In the genomic region with DNA sequence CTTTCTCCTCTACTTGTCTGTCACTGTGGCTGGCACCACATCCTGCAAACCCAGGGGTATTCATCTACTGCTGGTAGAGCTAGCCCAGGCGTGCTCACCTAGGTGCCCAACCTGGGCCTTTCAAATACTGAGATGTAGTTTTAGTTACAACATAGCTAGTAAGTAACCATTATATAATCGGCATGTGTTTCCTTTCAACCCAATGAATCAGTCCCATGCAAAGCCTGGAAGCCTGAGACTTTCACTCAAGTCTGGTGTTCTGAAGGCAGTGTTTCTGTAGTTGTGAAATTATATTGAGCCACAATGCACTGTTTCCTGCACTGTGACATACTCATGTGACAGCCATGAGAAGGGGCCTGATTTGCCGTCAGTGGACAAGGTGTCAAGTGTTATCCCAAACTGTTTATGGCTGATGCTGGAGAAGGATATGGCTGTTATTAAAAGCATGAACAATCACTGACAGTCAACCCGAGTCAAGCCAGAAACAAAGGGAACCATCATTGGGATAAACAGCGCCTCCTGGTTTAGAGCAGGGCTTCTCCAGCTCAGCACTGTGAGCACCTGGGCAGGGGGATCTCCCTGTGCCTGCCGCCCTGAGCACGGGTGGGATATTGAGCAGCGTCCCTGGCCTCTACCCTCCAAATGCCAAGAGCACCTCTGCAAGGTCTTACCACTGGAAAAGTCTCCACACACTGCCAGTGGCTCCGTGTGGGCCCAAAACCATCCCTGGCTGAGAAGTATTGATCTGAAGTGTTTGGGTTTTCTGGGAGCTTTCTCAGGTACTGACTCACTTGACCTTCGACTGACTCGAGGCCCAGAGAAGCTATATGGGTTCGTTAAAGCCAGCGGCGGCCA, we compare ENCODE assay signal across 8 cellular contexts. TPM values are rescaled to one million over a fixed set of nuclear protein-coding genes. Genes with fewer than 3 reads are reported as not detected.
DNase-seq lines count a peak whose midpoint lies in the region; ATAC-seq, FAIRE-seq and TF ChIP-seq lines count a peak whose summit lies in the region.

No MANE protein-coding gene starts in this region.

- peak overlapping the region in 2 of 4 experiments; percentile 89 to 92; a peak in 5 of 7 replicates for H3K9ac ChIP-seq in H1 (replicated peaks in 1 of 4; ENCODE audit: extremely low read depth in 1 of 4, low read depth in 3 of 4, low read length in 3 of 4)

- no peaks in the 10 kb centered on the region for H3K27me3 Mint-ChIP-seq in natural killer cell treated with Interleukin-12 subunit alpha and Interleukin-12 subunit beta and Interleukin-15 and Interleukin-18, amount 100 ng/mL, for 72 hours

- H3K4me2 ChIP-seq in H1 (ENCODE audit: insufficient read depth in 1 of 2, low read depth in 2 of 2, low read length in 2 of 2) = peak overlapping the region; percentile 68 to 71

- H3K79me2 ChIP-seq in H1 (ENCODE audit: control insufficient read depth in 1 of 2, insufficient read depth in 2 of 2, low read length in 2 of 2) = peaks cover 39 to 66% of the 10 kb centered on the region in 2 experiments

- no peak overlapping the region for H2BK120ac ChIP-seq in H1 (replicated peaks; ENCODE audit: low read depth, low read length)

- no peak overlapping the region for H3K56ac ChIP-seq in H1 (replicated peaks; ENCODE audit: insufficient read length, low read depth, low read length)

- no peak overlapping the region for H3K14ac ChIP-seq in H1 (ENCODE audit: insufficient read length)

- TF ChIP-seq CTCF in AG04450 (IDR thresholded peaks at IDR 0.05; ENCODE audit: low read depth, low read length) = peak; percentile 50
- TF ChIP-seq CTCF in GM12864 (IDR thresholded peaks at IDR 0.05; ENCODE audit: low read depth, low read length, missing control alignments) = peak; percentile 49
- peak; percentile 33 to 51 (median 40) for TF ChIP-seq CTCF in H1 (IDR thresholded peaks at IDR 0.05; ENCODE audit: control extremely low read depth in 1 of 3, insufficient read depth in 1 of 3, low read depth in 1 of 3, low read length in 3 of 3)

- H3K23ac ChIP-seq in H1 (ENCODE audit: insufficient read length) = peak overlapping the region; percentile 77

- TF ChIP-seq POLR2A in H1 (IDR thresholded peaks at IDR 0.05; ENCODE audit: control extremely low read depth in 1 of 2, low read depth in 2 of 2, low read length in 2 of 2) = peak; percentile 49 to 66; a peak in 2 of 3 replicates

- no peak overlapping the region for H2BK5ac ChIP-seq in H1 (ENCODE audit: low read depth, low read length)

- H3K27me3 ChIP-seq in AG04450 (ENCODE audit: control insufficient read depth, insufficient read depth, low read length) = no peaks in the 10 kb centered on the region
- H3K27me3 ChIP-seq in SJSA1 (replicated peaks) = no peaks in the 10 kb centered on the region
- no peaks in the 10 kb centered on the region for H3K27me3 ChIP-seq in H1 (replicated peaks in 1 of 4; ENCODE audit: control insufficient read depth in 3 of 4, extremely low read depth in 1 of 4, insufficient read depth in 3 of 4, low read length in 3 of 4)

- H2BK12ac ChIP-seq in H1 (ENCODE audit: low read depth, low read length) = no peak overlapping the region

- peak overlapping the region; percentile 90 for H3K4me3 Mint-ChIP-seq in natural killer cell treated with Interleukin-12 subunit alpha and Interleukin-12 subunit beta and Interleukin-15 and Interleukin-18, amount 100 ng/mL, for 72 hours

- WGBS in H1 (ENCODE audit: extremely low coverage in 1 of 2, insufficient coverage in 1 of 2, insufficient read length in 1 of 2, insufficient replicate concordance in 2 of 2, low coverage in 1 of 2, low lambda C conversion rate in 2 of 2, missing lambda C conversion rate in 1 of 2), 2 experiments = 34% methylated on average over 14 of the region's 14 CpGs; no CpG with 5 or more reads in 1 of the 2 experiments

- no peak overlapping the region for H2BK20ac ChIP-seq in H1 (ENCODE audit: low read length)

- H3K79me1 ChIP-seq in H1 (ENCODE audit: low read depth, low read length) = peaks cover 17% of the 10 kb centered on the region

- H4K91ac ChIP-seq in H1 (replicated peaks; ENCODE audit: insufficient read length, low read length) = no peak overlapping the region

- H3K9me3 ChIP-seq in AG04450 (ENCODE audit: control insufficient read depth, insufficient read depth, low read length) (no peaks in the 10 kb centered on the region), SJSA1 (replicated peaks) (peaks cover 7% of the 10 kb centered on the region; the same call in 1 of the 2 replicates), H1 (ENCODE audit: insufficient read depth in 2 of 2, low read depth in 1 of 2, low read length in 1 of 2) (no peaks in the 10 kb centered on the region)

- peak overlapping the region; percentile 41; the same call in 1 of the 2 replicates for H4K8ac ChIP-seq in H1 (ENCODE audit: extremely low read depth, insufficient read depth, low read length)

- H3K4ac ChIP-seq in H1 (replicated peaks; ENCODE audit: insufficient read length, low read depth, low read length) = no peak overlapping the region

- CTCF ChIA-PET in AG04450 (lab: Charles Lee) (interaction anchor here (1.8 kb wide), 1 partner anchor 131 kb away, joined by 18 read pairs; no protein-coding TSS in a partner anchor), H1 (lab: Charles Lee; ENCODE audit: partially characterized antibody) (interaction anchor here (0.6 to 2.1 kb wide), 17 partner anchors 12 to 391 kb away, joined by 3 to 11 read pairs (median 3); partner anchors contain the start of gene ADRM1)

- H4K20me1 ChIP-seq in H1 (replicated peaks in 1 of 2; ENCODE audit: control insufficient read depth in 1 of 2, insufficient read depth in 2 of 2, low read length in 2 of 2) = peaks cover 38 to 54% of the 10 kb centered on the region in 2 experiments

- no peak overlapping the region for H4K5ac ChIP-seq in H1 (ENCODE audit: insufficient read length, low read depth, low read length)

- H3K23me2 ChIP-seq in H1 (ENCODE audit: low read depth, low read length) = peaks cover 3% of the 10 kb centered on the region; the same call in 1 of the 2 replicates

- no peak overlapping the region for H3K18ac ChIP-seq in H1 (ENCODE audit: extremely low read depth, low read length)

- no peak; a peak in 3 of 4 replicates for TF ChIP-seq RAD21 in H1 (IDR thresholded peaks at IDR 0.05 in 1 of 2, conservative IDR thresholded peaks at IDR 0.05 in 1 of 2; ENCODE audit: low read depth in 2 of 2, low read length in 2 of 2)

- no peak for ATAC-seq in natural killer cell treated with Interleukin-12 subunit alpha and Interleukin-12 subunit beta and Interleukin-15 and Interleukin-18, amount 100 ng/mL, for 72 hours
- no peak for ATAC-seq in HG03097 (IDR thresholded peaks at IDR 0.05; ENCODE audit: low FRiP score, unreplicated experiment)

- POLR2A ChIA-PET in AG04450 (lab: Yijun Ruan, JAX) = interaction anchor here (1.4 to 1.9 kb wide), 2 partner anchors 20 to 131 kb away, joined by 4 to 8 read pairs; partner anchors contain the start of gene LSM14B
- POLR2A ChIA-PET in H1 (lab: Charles Lee; ENCODE audit: partially characterized antibody) = interaction anchor here (0.8 to 5.6 kb wide), 15 partner anchors 9 to 135 kb away, joined by 3 to 62 read pairs (median 5); partner anchors contain the start of genes LSM14B and MTG2

- H3K9me3 Mint-ChIP-seq in natural killer cell treated with Interleukin-12 subunit alpha and Interleukin-12 subunit beta and Interleukin-15 and Interleukin-18, amount 100 ng/mL, for 72 hours = no peaks in the 10 kb centered on the region

- no peak overlapping the region for H2AK5ac ChIP-seq in H1 (ENCODE audit: low read depth, low read length)

- peaks cover 45 to 47% of the 10 kb centered on the region in 2 donors for H3K4me1 Mint-ChIP-seq in natural killer cell treated with Interleukin-12 subunit alpha and Interleukin-12 subunit beta and Interleukin-15 and Interleukin-18, amount 100 ng/mL, for 72 hours (ENCODE audit: low read depth in 2 of 2)

- TF ChIP-seq EP300 in H1 (IDR thresholded peaks at IDR 0.05; ENCODE audit: borderline replicate concordance in 1 of 2, low read depth in 2 of 2, low read length in 2 of 2) = no peak

- H3K27ac Mint-ChIP-seq in natural killer cell treated with Interleukin-12 subunit alpha and Interleukin-12 subunit beta and Interleukin-15 and Interleukin-18, amount 100 ng/mL, for 72 hours = peak overlapping the region; percentile 85 to 90

- H2BK15ac ChIP-seq in H1 (ENCODE audit: low read length) = no peak overlapping the region

- H3K36me3 ChIP-seq in SJSA1 (peaks cover 83% of the 10 kb centered on the region), H1 (ENCODE audit: control insufficient read depth in 2 of 4, insufficient read depth in 4 of 4, low read length in 3 of 4) (peaks cover 26 to 47% (median 36%) of the 10 kb centered on the region in 4 experiments)

- no peak for FAIRE-seq in H1 (lab: Jason Lieb, UNC)

- DNase-seq in AG04450 (ENCODE audit: low read depth, low spot score) (no peak), GM12864 (ENCODE audit: low read depth) (no peak), SJSA1 (ENCODE audit: low read depth in 1 of 2, low spot score in 2 of 2) (peak in 1 of 2 experiments; percentile 24), H1 (ENCODE audit: low read depth in 1 of 2, low spot score in 2 of 2) (no peak), SW480 (ENCODE audit: low spot score) (no peak), NCI-H2171 treated with DMSO at 0.1 percent for 48 hours (lab: John Stamatoyannopoulos, UW) (no peak)
- DNase-seq in natural killer cell treated with Interleukin-12 subunit alpha and Interleukin-12 subunit beta and Interleukin-15 and Interleukin-18, amount 100 ng/mL, for 72 hours (ENCODE audit: low spot score) = no peak

- H3K4me1 ChIP-seq in SJSA1 (replicated peaks) = peaks cover 27% of the 10 kb centered on the region
- peaks cover 0 to 12% (median 4%) of the 10 kb centered on the region in 4 experiments; a peak in 5 of 7 replicates for H3K4me1 ChIP-seq in H1 (replicated peaks in 1 of 4; ENCODE audit: control insufficient read depth in 3 of 4, insufficient read depth in 4 of 4, low read length in 3 of 4)

- peaks cover 10% of the 10 kb centered on the region for H3K36me3 Mint-ChIP-seq in natural killer cell treated with Interleukin-12 subunit alpha and Interleukin-12 subunit beta and Interleukin-15 and Interleukin-18, amount 100 ng/mL, for 72 hours

- no peak overlapping the region for H2AFZ ChIP-seq in H1 (ENCODE audit: low read length)

- H3K27ac ChIP-seq in AG04450 (ENCODE audit: low read depth, low read length) = no peak overlapping the region
- peak overlapping the region; percentile 96; the same call in 1 of the 2 replicates for H3K27ac ChIP-seq in SJSA1
- no peak overlapping the region for H3K27ac ChIP-seq in H1 (ENCODE audit: low read depth, low read length)

- H3K4me3 ChIP-seq in AG04450 (ENCODE audit: low read depth, low read length) = peak overlapping the region; percentile 69
- peak overlapping the region; percentile 78 for H3K4me3 ChIP-seq in GM12864 (ENCODE audit: low read depth, low read length)
- H3K4me3 ChIP-seq in SJSA1 = peak overlapping the region; percentile 100
- peak overlapping the region; percentile 43 to 81 (median 65) for H3K4me3 ChIP-seq in H1 (ENCODE audit: extremely low read depth in 1 of 4, insufficient read depth in 2 of 4, low read depth in 3 of 4, low read length in 4 of 4)

RNA-seq across cellular contexts. Expression of gene PSMA7, which starts 1.6 kb away (rescaled TPM):
- polyA plus RNA-seq in AG04450 (2011; rRNA removed) = 368 and 383 TPM in 2 replicates
- 147 and 177 TPM in 2 replicates for polyA minus RNA-seq in AG04450 (2011; rRNA and poly(A)+ RNA removed)
- total RNA-seq in SJSA1 (2014; rRNA removed; shearing (Covaris generic)) = 782 and 1,103 TPM in 2 replicates
- total RNA-seq in H1 (2021; fragmentation: NEBNext Ultra II Directional; extraction: Animal tissue kit (Norgen Biotek cat#: 25700)) = 339 and 361 TPM in 2 replicates
- 607 and 648 TPM in 2 replicates for polyA plus RNA-seq in H1 (2011; rRNA removed)
- polyA plus RNA-seq in H1 (2011; cell fraction: cytosol; rRNA removed) = 619 TPM
- polyA plus RNA-seq in H1 (2011; cell fraction: nucleus; rRNA removed) = 429 TPM
- polyA plus RNA-seq in H1 (2012, experiment 1 of 2) = 276 to 407 TPM (median 389 TPM) in 4 replicates
- 325 TPM for polyA plus RNA-seq in H1 (2012, experiment 2 of 2)
- 550 TPM for polyA plus RNA-seq in H1 (2013, experiment 1 of 2)
- polyA plus RNA-seq in H1 (2013, experiment 2 of 2) = 519 TPM
- 194 and 202 TPM in 2 replicates for polyA minus RNA-seq in H1 (2011; rRNA and poly(A)+ RNA removed)
- polyA minus RNA-seq in H1 (2011; cell fraction: cytosol; rRNA and poly(A)+ RNA removed) = 110 TPM
- polyA minus RNA-seq in H1 (2011; cell fraction: nucleus; rRNA and poly(A)+ RNA removed) = 72.4 TPM
- 100 to 1,000 TPM; 284 to 315 TPM for total RNA-seq in natural killer cell treated with Interleukin-12 subunit alpha and Interleukin-12 subunit beta and Interleukin-15 and Interleukin-18, amount 100 ng/mL, for 72 hours

RNA-seq across cellular contexts. Expression of gene SS18L1, which starts 1.9 kb away (rescaled TPM):
- polyA plus RNA-seq in AG04450 (2011; rRNA removed) (6.5 and 6.8 TPM in 2 replicates), H1 (2011; rRNA removed) (29.7 and 36.6 TPM in 2 replicates)
- 8.6 and 9.9 TPM in 2 replicates for polyA minus RNA-seq in AG04450 (2011; rRNA and poly(A)+ RNA removed)
- 5.2 and 14.2 TPM in 2 replicates for total RNA-seq in SJSA1 (2014; rRNA removed; shearing (Covaris generic))
- total RNA-seq in H1 (2021; fragmentation: NEBNext Ultra II Directional; extraction: Animal tissue kit (Norgen Biotek cat#: 25700)) = 22.4 and 28.4 TPM in 2 replicates
- 30.1 TPM for polyA plus RNA-seq in H1 (2011; cell fraction: cytosol; rRNA removed)
- polyA plus RNA-seq in H1 (2011; cell fraction: nucleus; rRNA removed) = 83.9 TPM
- 18.9 to 24.1 TPM (median 19.8 TPM) in 4 replicates for polyA plus RNA-seq in H1 (2012, experiment 1 of 2)
- 3.0 TPM for polyA plus RNA-seq in H1 (2012, experiment 2 of 2)
- 12.9 TPM for polyA plus RNA-seq in H1 (2013, experiment 1 of 2)
- 12.2 TPM for polyA plus RNA-seq in H1 (2013, experiment 2 of 2)
- 16.5 and 24.4 TPM in 2 replicates for polyA minus RNA-seq in H1 (2011; rRNA and poly(A)+ RNA removed)
- polyA minus RNA-seq in H1 (2011; cell fraction: cytosol; rRNA and poly(A)+ RNA removed) = 33.8 TPM
- 29.1 TPM for polyA minus RNA-seq in H1 (2011; cell fraction: nucleus; rRNA and poly(A)+ RNA removed)
- 10 to 100 TPM; 21.2 to 45.0 TPM for total RNA-seq in natural killer cell treated with Interleukin-12 subunit alpha and Interleukin-12 subunit beta and Interleukin-15 and Interleukin-18, amount 100 ng/mL, for 72 hours

RNA-seq across cellular contexts. Expression of gene LSM14B, which starts 19.3 kb away (rescaled TPM):
- polyA plus RNA-seq in AG04450 (2011; rRNA removed) (26.2 and 30.7 TPM in 2 replicates), H1 (2011; rRNA removed) (58.3 and 93.9 TPM in 2 replicates)
- polyA minus RNA-seq in AG04450 (2011; rRNA and poly(A)+ RNA removed) = 22.7 and 29.6 TPM in 2 replicates
- total RNA-seq in SJSA1 (2014; rRNA removed; shearing (Covaris generic)) = 21.1 and 33.2 TPM in 2 replicates
- 65.6 and 70.0 TPM in 2 replicates for total RNA-seq in H1 (2021; fragmentation: NEBNext Ultra II Directional; extraction: Animal tissue kit (Norgen Biotek cat#: 25700))
- 55.5 TPM for polyA plus RNA-seq in H1 (2011; cell fraction: cytosol; rRNA removed)
- 80.3 TPM for polyA plus RNA-seq in H1 (2011; cell fraction: nucleus; rRNA removed)
- 62.5 to 71.2 TPM (median 67.6 TPM) in 4 replicates for polyA plus RNA-seq in H1 (2012, experiment 1 of 2)
- 24.0 TPM for polyA plus RNA-seq in H1 (2012, experiment 2 of 2)
- 46.2 TPM for polyA plus RNA-seq in H1 (2013, experiment 1 of 2)
- polyA plus RNA-seq in H1 (2013, experiment 2 of 2) = 45.5 TPM
- 51.4 and 62.8 TPM in 2 replicates for polyA minus RNA-seq in H1 (2011; rRNA and poly(A)+ RNA removed)
- 40.5 TPM for polyA minus RNA-seq in H1 (2011; cell fraction: cytosol; rRNA and poly(A)+ RNA removed)
- 38.9 TPM for polyA minus RNA-seq in H1 (2011; cell fraction: nucleus; rRNA and poly(A)+ RNA removed)
- 10 to 100 TPM; 25.8 to 32.7 TPM for total RNA-seq in natural killer cell treated with Interleukin-12 subunit alpha and Interleukin-12 subunit beta and Interleukin-15 and Interleukin-18, amount 100 ng/mL, for 72 hours

RNA-seq across cellular contexts. Expression of gene MTG2, which starts 41.2 kb away (rescaled TPM):
- polyA plus RNA-seq in AG04450 (2011; rRNA removed) (15.6 and 17.1 TPM in 2 replicates), H1 (2011; rRNA removed) (14.4 and 24.7 TPM in 2 replicates)
- polyA minus RNA-seq in AG04450 (2011; rRNA and poly(A)+ RNA removed) = 8.9 and 11.7 TPM in 2 replicates
- 23.9 and 31.4 TPM in 2 replicates for total RNA-seq in SJSA1 (2014; rRNA removed; shearing (Covaris generic))
- 22.8 and 24.1 TPM in 2 replicates for total RNA-seq in H1 (2021; fragmentation: NEBNext Ultra II Directional; extraction: Animal tissue kit (Norgen Biotek cat#: 25700))
- polyA plus RNA-seq in H1 (2011; cell fraction: cytosol; rRNA removed) = 18.4 TPM
- 19.7 TPM for polyA plus RNA-seq in H1 (2011; cell fraction: nucleus; rRNA removed)
- 17.7 to 22.3 TPM (median 18.6 TPM) in 4 replicates for polyA plus RNA-seq in H1 (2012, experiment 1 of 2)
- polyA plus RNA-seq in H1 (2012, experiment 2 of 2) = 18.3 TPM
- 23.6 TPM for polyA plus RNA-seq in H1 (2013, experiment 1 of 2)
- 23.9 TPM for polyA plus RNA-seq in H1 (2013, experiment 2 of 2)
- polyA minus RNA-seq in H1 (2011; rRNA and poly(A)+ RNA removed) = 7.7 and 10.8 TPM in 2 replicates
- 8.8 TPM for polyA minus RNA-seq in H1 (2011; cell fraction: cytosol; rRNA and poly(A)+ RNA removed)
- 12.1 TPM for polyA minus RNA-seq in H1 (2011; cell fraction: nucleus; rRNA and poly(A)+ RNA removed)
- 10 to 100 TPM; 39.3 to 57.9 TPM for total RNA-seq in natural killer cell treated with Interleukin-12 subunit alpha and Interleukin-12 subunit beta and Interleukin-15 and Interleukin-18, amount 100 ng/mL, for 72 hours
